1 cellular context compared by ENCODE assay signal in the genomic region with DNA sequence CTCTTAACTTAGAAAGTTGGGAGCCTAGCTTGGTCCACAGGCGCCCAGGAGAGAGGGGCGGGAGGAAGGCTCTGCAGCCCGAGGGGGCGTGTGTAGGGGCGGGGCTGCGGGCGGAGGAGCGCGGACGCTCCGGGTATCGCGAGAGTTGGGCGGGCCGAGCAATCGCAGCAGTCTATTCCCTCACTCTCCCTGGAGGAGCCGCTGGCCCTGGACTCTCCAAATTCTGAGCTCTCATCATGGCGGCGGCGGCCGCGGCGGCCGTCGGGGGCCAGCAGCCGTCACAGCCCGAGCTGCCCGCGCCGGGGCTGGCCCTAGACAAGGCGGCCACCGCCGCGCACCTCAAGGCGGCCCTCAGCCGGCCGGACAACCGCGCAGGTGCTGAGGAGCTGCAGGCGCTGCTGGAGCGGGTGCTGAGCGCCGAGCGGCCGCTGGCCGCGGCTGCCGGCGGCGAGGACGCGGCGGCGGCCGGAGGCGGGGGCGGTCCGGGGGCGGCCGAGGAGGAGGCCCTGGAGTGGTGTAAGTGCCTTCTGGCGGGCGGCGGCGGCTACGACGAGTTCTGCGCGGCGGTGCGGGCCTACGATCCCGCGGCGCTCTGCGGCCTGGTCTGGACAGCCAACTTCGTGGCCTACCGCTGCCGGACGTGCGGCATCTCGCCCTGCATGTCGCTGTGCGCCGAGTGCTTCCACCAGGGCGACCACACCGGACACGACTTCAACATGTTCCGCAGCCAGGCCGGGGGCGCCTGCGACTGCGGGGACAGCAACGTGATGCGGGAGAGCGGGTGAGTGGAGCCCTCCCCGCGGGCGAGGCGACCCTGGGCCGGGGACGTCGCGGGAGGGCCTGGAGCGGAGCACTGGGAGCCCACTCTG.
TF ChIP-seq lines count a peak whose summit lies in the region.

A gene with protein sequence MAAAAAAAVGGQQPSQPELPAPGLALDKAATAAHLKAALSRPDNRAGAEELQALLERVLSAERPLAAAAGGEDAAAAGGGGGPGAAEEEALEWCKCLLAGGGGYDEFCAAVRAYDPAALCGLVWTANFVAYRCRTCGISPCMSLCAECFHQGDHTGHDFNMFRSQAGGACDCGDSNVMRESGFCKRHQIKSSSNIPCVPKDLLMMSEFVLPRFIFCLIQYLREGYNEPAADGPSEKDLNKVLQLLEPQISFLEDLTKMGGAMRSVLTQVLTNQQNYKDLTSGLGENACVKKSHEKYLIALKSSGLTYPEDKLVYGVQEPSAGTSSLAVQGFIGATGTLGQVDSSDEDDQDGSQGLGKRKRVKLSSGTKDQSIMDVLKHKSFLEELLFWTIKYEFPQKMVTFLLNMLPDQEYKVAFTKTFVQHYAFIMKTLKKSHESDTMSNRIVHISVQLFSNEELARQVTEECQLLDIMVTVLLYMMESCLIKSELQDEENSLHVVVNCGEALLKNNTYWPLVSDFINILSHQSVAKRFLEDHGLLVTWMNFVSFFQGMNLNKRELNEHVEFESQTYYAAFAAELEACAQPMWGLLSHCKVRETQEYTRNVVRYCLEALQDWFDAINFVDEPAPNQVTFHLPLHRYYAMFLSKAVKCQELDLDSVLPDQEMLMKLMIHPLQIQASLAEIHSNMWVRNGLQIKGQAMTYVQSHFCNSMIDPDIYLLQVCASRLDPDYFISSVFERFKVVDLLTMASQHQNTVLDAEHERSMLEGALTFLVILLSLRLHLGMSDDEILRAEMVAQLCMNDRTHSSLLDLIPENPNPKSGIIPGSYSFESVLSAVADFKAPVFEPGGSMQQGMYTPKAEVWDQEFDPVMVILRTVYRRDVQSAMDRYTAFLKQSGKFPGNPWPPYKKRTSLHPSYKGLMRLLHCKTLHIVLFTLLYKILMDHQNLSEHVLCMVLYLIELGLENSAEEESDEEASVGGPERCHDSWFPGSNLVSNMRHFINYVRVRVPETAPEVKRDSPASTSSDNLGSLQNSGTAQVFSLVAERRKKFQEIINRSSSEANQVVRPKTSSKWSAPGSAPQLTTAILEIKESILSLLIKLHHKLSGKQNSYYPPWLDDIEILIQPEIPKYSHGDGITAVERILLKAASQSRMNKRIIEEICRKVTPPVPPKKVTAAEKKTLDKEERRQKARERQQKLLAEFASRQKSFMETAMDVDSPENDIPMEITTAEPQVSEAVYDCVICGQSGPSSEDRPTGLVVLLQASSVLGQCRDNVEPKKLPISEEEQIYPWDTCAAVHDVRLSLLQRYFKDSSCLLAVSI (N-terminal part only) (plus strand): TSS at position 183 of the 869 bp plus-strand sequence. CDS start 54 bp downstream, at position 237.

TF ChIP-seq in HEK293, 187 proteins besides CTCF, POLR2A, EP300 and RAD21 (continued from another document and continues in another):
- TF ChIP-seq, protein P1, sequence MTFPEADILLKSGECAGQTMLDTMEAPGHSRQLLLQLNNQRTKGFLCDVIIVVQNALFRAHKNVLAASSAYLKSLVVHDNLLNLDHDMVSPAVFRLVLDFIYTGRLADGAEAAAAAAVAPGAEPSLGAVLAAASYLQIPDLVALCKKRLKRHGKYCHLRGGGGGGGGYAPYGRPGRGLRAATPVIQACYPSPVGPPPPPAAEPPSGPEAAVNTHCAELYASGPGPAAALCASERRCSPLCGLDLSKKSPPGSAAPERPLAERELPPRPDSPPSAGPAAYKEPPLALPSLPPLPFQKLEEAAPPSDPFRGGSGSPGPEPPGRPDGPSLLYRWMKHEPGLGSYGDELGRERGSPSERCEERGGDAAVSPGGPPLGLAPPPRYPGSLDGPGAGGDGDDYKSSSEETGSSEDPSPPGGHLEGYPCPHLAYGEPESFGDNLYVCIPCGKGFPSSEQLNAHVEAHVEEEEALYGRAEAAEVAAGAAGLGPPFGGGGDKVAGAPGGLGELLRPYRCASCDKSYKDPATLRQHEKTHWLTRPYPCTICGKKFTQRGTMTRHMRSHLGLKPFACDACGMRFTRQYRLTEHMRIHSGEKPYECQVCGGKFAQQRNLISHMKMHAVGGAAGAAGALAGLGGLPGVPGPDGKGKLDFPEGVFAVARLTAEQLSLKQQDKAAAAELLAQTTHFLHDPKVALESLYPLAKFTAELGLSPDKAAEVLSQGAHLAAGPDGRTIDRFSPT (tag by site-specific recombination; IDR thresholded peaks at IDR 0.05) = no peak
- TF ChIP-seq, protein P2, sequence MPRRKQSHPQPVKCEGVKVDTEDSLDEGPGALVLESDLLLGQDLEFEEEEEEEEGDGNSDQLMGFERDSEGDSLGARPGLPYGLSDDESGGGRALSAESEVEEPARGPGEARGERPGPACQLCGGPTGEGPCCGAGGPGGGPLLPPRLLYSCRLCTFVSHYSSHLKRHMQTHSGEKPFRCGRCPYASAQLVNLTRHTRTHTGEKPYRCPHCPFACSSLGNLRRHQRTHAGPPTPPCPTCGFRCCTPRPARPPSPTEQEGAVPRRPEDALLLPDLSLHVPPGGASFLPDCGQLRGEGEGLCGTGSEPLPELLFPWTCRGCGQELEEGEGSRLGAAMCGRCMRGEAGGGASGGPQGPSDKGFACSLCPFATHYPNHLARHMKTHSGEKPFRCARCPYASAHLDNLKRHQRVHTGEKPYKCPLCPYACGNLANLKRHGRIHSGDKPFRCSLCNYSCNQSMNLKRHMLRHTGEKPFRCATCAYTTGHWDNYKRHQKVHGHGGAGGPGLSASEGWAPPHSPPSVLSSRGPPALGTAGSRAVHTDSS (tag by site-specific recombination; IDR thresholded peaks at IDR 0.05) = 0 out of 2 replicates have a peak, but pooled peaks have one; percentile 22
- TF ChIP-seq ZNF140 (tag by site-specific recombination; IDR thresholded peaks at IDR 0.05) = no peak
- no peak for TF ChIP-seq KLF7 (tag by site-specific recombination; IDR thresholded peaks at IDR 0.05; ENCODE audit: borderline replicate concordance)
- peak; percentile 80 for TF ChIP-seq SP3 (tag by site-specific recombination; IDR thresholded peaks at IDR 0.05)
- no peak for TF ChIP-seq ZNF791 (tag by site-specific recombination; IDR thresholded peaks at IDR 0.05)
- no peak for TF ChIP-seq MZF1 (tag by site-specific recombination; IDR thresholded peaks at IDR 0.05; ENCODE audit: borderline replicate concordance)
- TF ChIP-seq, protein P3, sequence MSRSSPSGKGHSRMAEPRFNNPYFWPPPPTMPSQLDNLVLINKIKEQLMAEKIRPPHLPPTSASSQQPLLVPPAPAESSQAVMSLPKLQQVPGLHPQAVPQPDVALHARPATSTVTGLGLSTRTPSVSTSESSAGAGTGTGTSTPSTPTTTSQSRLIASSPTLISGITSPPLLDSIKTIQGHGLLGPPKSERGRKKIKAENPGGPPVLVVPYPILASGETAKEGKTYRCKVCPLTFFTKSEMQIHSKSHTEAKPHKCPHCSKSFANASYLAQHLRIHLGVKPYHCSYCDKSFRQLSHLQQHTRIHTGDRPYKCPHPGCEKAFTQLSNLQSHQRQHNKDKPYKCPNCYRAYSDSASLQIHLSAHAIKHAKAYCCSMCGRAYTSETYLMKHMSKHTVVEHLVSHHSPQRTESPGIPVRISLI (tag by site-specific recombination; IDR thresholded peaks at IDR 0.05) = no peak
- no peak for TF ChIP-seq ZXDB (tag by site-specific recombination; IDR thresholded peaks at IDR 0.05)
- TF ChIP-seq, protein P4, sequence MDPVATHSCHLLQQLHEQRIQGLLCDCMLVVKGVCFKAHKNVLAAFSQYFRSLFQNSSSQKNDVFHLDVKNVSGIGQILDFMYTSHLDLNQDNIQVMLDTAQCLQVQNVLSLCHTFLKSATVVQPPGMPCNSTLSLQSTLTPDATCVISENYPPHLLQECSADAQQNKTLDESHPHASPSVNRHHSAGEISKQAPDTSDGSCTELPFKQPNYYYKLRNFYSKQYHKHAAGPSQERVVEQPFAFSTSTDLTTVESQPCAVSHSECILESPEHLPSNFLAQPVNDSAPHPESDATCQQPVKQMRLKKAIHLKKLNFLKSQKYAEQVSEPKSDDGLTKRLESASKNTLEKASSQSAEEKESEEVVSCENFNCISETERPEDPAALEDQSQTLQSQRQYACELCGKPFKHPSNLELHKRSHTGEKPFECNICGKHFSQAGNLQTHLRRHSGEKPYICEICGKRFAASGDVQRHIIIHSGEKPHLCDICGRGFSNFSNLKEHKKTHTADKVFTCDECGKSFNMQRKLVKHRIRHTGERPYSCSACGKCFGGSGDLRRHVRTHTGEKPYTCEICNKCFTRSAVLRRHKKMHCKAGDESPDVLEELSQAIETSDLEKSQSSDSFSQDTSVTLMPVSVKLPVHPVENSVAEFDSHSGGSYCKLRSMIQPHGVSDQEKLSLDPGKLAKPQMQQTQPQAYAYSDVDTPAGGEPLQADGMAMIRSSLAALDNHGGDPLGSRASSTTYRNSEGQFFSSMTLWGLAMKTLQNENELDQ (tag by site-specific recombination; IDR thresholded peaks at IDR 0.05; ENCODE audit: low read depth) = no peak
- TF ChIP-seq ZNF596 (tag by site-specific recombination; IDR thresholded peaks at IDR 0.05) = no peak
- TF ChIP-seq ZBTB1 (tag by site-specific recombination; IDR thresholded peaks at IDR 0.05) = no peak
- no peak for TF ChIP-seq ZEB2 (tag by site-specific recombination; IDR thresholded peaks at IDR 0.05)
- TF ChIP-seq, protein P5, sequence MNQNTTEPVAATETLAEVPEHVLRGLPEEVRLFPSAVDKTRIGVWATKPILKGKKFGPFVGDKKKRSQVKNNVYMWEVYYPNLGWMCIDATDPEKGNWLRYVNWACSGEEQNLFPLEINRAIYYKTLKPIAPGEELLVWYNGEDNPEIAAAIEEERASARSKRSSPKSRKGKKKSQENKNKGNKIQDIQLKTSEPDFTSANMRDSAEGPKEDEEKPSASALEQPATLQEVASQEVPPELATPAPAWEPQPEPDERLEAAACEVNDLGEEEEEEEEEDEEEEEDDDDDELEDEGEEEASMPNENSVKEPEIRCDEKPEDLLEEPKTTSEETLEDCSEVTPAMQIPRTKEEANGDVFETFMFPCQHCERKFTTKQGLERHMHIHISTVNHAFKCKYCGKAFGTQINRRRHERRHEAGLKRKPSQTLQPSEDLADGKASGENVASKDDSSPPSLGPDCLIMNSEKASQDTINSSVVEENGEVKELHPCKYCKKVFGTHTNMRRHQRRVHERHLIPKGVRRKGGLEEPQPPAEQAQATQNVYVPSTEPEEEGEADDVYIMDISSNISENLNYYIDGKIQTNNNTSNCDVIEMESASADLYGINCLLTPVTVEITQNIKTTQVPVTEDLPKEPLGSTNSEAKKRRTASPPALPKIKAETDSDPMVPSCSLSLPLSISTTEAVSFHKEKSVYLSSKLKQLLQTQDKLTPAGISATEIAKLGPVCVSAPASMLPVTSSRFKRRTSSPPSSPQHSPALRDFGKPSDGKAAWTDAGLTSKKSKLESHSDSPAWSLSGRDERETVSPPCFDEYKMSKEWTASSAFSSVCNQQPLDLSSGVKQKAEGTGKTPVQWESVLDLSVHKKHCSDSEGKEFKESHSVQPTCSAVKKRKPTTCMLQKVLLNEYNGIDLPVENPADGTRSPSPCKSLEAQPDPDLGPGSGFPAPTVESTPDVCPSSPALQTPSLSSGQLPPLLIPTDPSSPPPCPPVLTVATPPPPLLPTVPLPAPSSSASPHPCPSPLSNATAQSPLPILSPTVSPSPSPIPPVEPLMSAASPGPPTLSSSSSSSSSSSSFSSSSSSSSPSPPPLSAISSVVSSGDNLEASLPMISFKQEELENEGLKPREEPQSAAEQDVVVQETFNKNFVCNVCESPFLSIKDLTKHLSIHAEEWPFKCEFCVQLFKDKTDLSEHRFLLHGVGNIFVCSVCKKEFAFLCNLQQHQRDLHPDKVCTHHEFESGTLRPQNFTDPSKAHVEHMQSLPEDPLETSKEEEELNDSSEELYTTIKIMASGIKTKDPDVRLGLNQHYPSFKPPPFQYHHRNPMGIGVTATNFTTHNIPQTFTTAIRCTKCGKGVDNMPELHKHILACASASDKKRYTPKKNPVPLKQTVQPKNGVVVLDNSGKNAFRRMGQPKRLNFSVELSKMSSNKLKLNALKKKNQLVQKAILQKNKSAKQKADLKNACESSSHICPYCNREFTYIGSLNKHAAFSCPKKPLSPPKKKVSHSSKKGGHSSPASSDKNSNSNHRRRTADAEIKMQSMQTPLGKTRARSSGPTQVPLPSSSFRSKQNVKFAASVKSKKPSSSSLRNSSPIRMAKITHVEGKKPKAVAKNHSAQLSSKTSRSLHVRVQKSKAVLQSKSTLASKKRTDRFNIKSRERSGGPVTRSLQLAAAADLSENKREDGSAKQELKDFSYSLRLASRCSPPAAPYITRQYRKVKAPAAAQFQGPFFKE (tag by site-specific recombination; IDR thresholded peaks at IDR 0.05; ENCODE audit: borderline replicate concordance) = no peak
- peak; percentile 74 for TF ChIP-seq ZNF335 (tag by site-specific recombination; conservative IDR thresholded peaks at IDR 0.05)
- no peak for TF ChIP-seq ZNF391 (tag by site-specific recombination; IDR thresholded peaks at IDR 0.05; ENCODE audit: borderline replicate concordance, low read depth)
- TF ChIP-seq ZNF114 (tag by site-specific recombination; IDR thresholded peaks at IDR 0.05) = no peak
- TF ChIP-seq ZBTB20 (tag by site-specific recombination; IDR thresholded peaks at IDR 0.05) = no peak
- TF ChIP-seq, protein P6, sequence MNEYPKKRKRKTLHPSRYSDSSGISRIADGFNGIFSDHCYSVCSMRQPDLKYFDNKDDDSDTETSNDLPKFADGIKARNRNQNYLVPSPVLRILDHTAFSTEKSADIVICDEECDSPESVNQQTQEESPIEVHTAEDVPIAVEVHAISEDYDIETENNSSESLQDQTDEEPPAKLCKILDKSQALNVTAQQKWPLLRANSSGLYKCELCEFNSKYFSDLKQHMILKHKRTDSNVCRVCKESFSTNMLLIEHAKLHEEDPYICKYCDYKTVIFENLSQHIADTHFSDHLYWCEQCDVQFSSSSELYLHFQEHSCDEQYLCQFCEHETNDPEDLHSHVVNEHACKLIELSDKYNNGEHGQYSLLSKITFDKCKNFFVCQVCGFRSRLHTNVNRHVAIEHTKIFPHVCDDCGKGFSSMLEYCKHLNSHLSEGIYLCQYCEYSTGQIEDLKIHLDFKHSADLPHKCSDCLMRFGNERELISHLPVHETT (tag by site-specific recombination; IDR thresholded peaks at IDR 0.05) = no peak
- TF ChIP-seq ZNF19 (tag by site-specific recombination; IDR thresholded peaks at IDR 0.05; ENCODE audit: low read depth) = no peak
- no peak for TF ChIP-seq OSR2 (tag by site-specific recombination; IDR thresholded peaks at IDR 0.05)
- peak; percentile 44 for TF ChIP-seq KLF1 (tag by site-specific recombination; IDR thresholded peaks at IDR 0.05)
- no peak for TF ChIP-seq ZNF654 (tag by site-specific recombination; IDR thresholded peaks at IDR 0.05; ENCODE audit: low read depth)
- TF ChIP-seq ZNF37A (tag by site-specific recombination; IDR thresholded peaks at IDR 0.05) = no peak
- TF ChIP-seq ZNF624 (tag by site-specific recombination; IDR thresholded peaks at IDR 0.05) = no peak
- no peak for TF ChIP-seq ZNF560 (tag by site-specific recombination; IDR thresholded peaks at IDR 0.05; ENCODE audit: borderline replicate concordance)
- TF ChIP-seq, protein P7, sequence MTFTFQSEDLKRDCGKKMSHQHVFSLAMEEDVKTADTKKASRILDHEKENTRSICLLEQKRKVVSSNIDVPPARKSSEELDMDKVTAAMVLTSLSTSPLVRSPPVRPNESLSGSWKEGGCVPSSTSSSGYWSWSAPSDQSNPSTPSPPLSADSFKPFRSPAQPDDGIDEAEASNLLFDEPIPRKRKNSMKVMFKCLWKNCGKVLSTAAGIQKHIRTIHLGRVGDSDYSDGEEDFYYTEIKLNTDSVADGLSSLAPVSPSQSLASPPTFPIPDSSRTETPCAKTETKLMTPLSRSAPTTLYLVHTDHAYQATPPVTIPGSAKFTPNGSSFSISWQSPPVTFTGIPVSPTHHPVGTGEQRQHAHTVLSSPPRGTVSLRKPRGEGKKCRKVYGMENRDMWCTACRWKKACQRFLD (tag by site-specific recombination; IDR thresholded peaks at IDR 0.05) = no peak
- no peak for TF ChIP-seq ZNF548 (tag by site-specific recombination; IDR thresholded peaks at IDR 0.05)
- TF ChIP-seq FEZF1 (tag by site-specific recombination; IDR thresholded peaks at IDR 0.05) = no peak
- TF ChIP-seq ZNF837 (tag by site-specific recombination; IDR thresholded peaks at IDR 0.05) = no peak
- no peak for TF ChIP-seq ZNF175 (tag by site-specific recombination; IDR thresholded peaks at IDR 0.05)
- no peak for TF ChIP-seq ZNF707 (tag by site-specific recombination; IDR thresholded peaks at IDR 0.05)
